ENCODE assay signal across 2 cellular contexts in genomic region chr19:15072930-15073647, GRCh38.
TF ChIP-seq lines count a peak whose summit lies in the region.

No MANE protein-coding gene starts in this region.

TF ChIP-seq in SK-N-SH, 30 proteins besides CTCF, POLR2A, EP300 and RAD21:
- no peak for TF ChIP-seq MXI1 (IDR thresholded peaks at IDR 0.05; ENCODE audit: low read depth, low read length)

TF ChIP-seq in SK-N-SH treated with all-trans-retinoic acid at 6 μM for 48 hours, 23 proteins besides CTCF, POLR2A, EP300 and RAD21:
- TF ChIP-seq ZNF565 (CRISPR knock-in tag; conservative IDR thresholded peaks at IDR 0.05; ENCODE audit: low read depth): no peak
- no peak for TF ChIP-seq GLIS3 (CRISPR knock-in tag; IDR thresholded peaks at IDR 0.05)
- no peak for TF ChIP-seq POU6F1 (CRISPR knock-in tag; IDR thresholded peaks at IDR 0.05; ENCODE audit: borderline replicate concordance, low read depth)
- no peak for TF ChIP-seq SNAI2 (CRISPR knock-in tag; IDR thresholded peaks at IDR 0.05)
- TF ChIP-seq ZFP3 (CRISPR knock-in tag; IDR thresholded peaks at IDR 0.05): no peak
- TF ChIP-seq ZFP30 (CRISPR knock-in tag; IDR thresholded peaks at IDR 0.05): no peak
- TF ChIP-seq BACH2 (CRISPR knock-in tag; IDR thresholded peaks at IDR 0.05; ENCODE audit: borderline replicate concordance): no peak
- TF ChIP-seq TSHZ2 (CRISPR knock-in tag; IDR thresholded peaks at IDR 0.05): no peak
